ENCODE assay signal across 8 cellular contexts in genomic region chr11:65743928-65744698, GRCh38. TPM values are rescaled to one million over a fixed set of nuclear protein-coding genes. Genes with fewer than 3 reads are reported as not detected.
DNase-seq lines count a peak whose midpoint lies in the region; ATAC-seq and TF ChIP-seq lines count a peak whose summit lies in the region.

No MANE protein-coding gene starts in this region.

- no peak for TF ChIP-seq CTCF in left lung (IDR thresholded peaks at IDR 0.05)

- no peak overlapping the region for H3K4me3 ChIP-seq in left lung

- no peaks in the 10 kb centered on the region for H3K4me1 ChIP-seq in left lung

- H3K9me3 ChIP-seq in left lung = no peaks in the 10 kb centered on the region

- DNase-seq in D341Med (ENCODE audit: low spot score) = peak; percentile 58
- peak; percentile 58 for DNase-seq in HuH-7.5 (ENCODE audit: low spot score)
- peak; percentile 77 for DNase-seq in SW480 (ENCODE audit: low spot score)
- peak in 1 of 2 donors; percentile 39 for DNase-seq in left lung
- no peak for DNase-seq in activated CD4-positive, CD25-positive, alpha-beta regulatory T cell treated with anti-CD3 and anti-CD28 coated beads, Interleukin-2, amount 50 U/mL, for 72 hours
- DNase-seq in DMS114 treated with DMSO at 0.1 percent for 48 hours (lab: John Stamatoyannopoulos, UW; ENCODE audit: unreplicated experiment) = no peak

- H3K27me3 ChIP-seq in left lung = no peaks in the 10 kb centered on the region

- peak; percentile 65 for ATAC-seq in left lung
- ATAC-seq in GM21526 (IDR thresholded peaks at IDR 0.05; ENCODE audit: low FRiP score, unreplicated experiment) = no peak
- ATAC-seq in HG03520 (IDR thresholded peaks at IDR 0.05; ENCODE audit: unreplicated experiment) = no peak

- no peaks in the 10 kb centered on the region for H3K36me3 ChIP-seq in left lung

- intact Hi-C loops in left lung (cut with DNase I) = no loop called here

- H3K27ac ChIP-seq in left lung = no peak overlapping the region

RNA-seq across cellular contexts. Expression of gene RNASEH2C, which starts 23.5 kb away (rescaled TPM):
- 10 to 100 TPM; 46.0 to 70.1 TPM for total RNA-seq in left lung

RNA-seq across cellular contexts. Expression of gene KAT5, which starts 32.1 kb away (rescaled TPM):
- 10 to 100 TPM; 57.0 to 67.1 TPM for total RNA-seq in left lung

RNA-seq across cellular contexts. Expression of gene AP5B1, which starts 36.7 kb away (rescaled TPM):
- total RNA-seq in left lung = 10 to 100 TPM; 22.6 to 39.0 TPM

RNA-seq across cellular contexts. Expression of gene OVOL1, which starts 42.8 kb away (rescaled TPM):
- under 1 TPM; 0.37 to 0.41 TPM for total RNA-seq in left lung

Comparison
In these comparisons a context has a peak if more than half of its experiments do, and no peak if none do; other contexts are left out.
1. DNase-seq: peak in D341Med (single experiment), HuH-7.5 (single experiment) and SW480 (single experiment); none in activated CD4-positive, CD25-positive, alpha-beta regulatory T cell treated with anti-CD3 and anti-CD28 coated beads, Interleukin-2, amount 50 U/mL, for 72 hours (single experiment) and DMS114 treated with DMSO at 0.1 percent for 48 hours (single experiment).